Comparison of ENCODE assay signal across 5 cellular contexts in genomic region chr12:6494351-6494743, GRCh38. TPM values are rescaled to one million over a fixed set of nuclear protein-coding genes. Genes with fewer than 3 reads are reported as not detected.
A peak's percentile ranks its signal among the peaks of the same experiment; 100 is the strongest.
DNase-seq lines count a peak whose midpoint lies in the region; ATAC-seq and TF ChIP-seq lines count a peak whose summit lies in the region.

No MANE protein-coding gene starts in this region.

- H3K9me3 Mint-ChIP-seq in activated naive CD8-positive, alpha-beta T cell treated with anti-CD3 and anti-CD28 coated beads, Interleukin-2, amount 10 ng/mL, durations not matched to agents 7 days and 5 days, result no peaks in the 10 kb centered on the region
- H3K9me3 Mint-ChIP-seq in nephron, result no peaks in the 10 kb centered on the region

- TF ChIP-seq CTCF in nephron (IDR thresholded peaks at IDR 0.05; ENCODE audit: unreplicated experiment in 3 of 3), result no peak

- peak overlapping the region; percentile 91 for H3K4me3 ChIP-seq in Jurkat, Clone E6-1 (ENCODE audit: low read length)

- POLR2A ChIA-PET in activated naive CD8-positive, alpha-beta T cell treated with anti-CD3 and anti-CD28 coated beads, Interleukin-2, amount 10 ng/mL, durations not matched to agents 7 days and 5 days (lab: Charles Lee), result interaction anchor here (0.6 to 5.6 kb wide), 15 partner anchors 9 to 118 kb away, joined by 3 to 108 read pairs (median 3); partner anchors contain the start of genes GAPDH, NOP2 and VAMP1

- H3K4me3 Mint-ChIP-seq in activated naive CD8-positive, alpha-beta T cell treated with anti-CD3 and anti-CD28 coated beads, Interleukin-2, amount 10 ng/mL, durations not matched to agents 7 days and 5 days, result peak overlapping the region; percentile 96
- peak overlapping the region; percentile 89 to 97 (median 90) for H3K4me3 Mint-ChIP-seq in nephron

- DNase-seq in Jurkat, Clone E6-1 (ENCODE audit: low read depth, low spot score), result no peak
- no peak for DNase-seq in activated naive CD8-positive, alpha-beta T cell treated with anti-CD3 and anti-CD28 coated beads, Interleukin-2, amount 10 ng/mL, durations not matched to agents 7 days and 5 days
- DNase-seq in NCI-H345 treated with DMSO at 0.1 percent for 48 hours (lab: John Stamatoyannopoulos, UW; ENCODE audit: unreplicated experiment), result no peak

- no peaks in the 10 kb centered on the region for H3K27me3 Mint-ChIP-seq in activated naive CD8-positive, alpha-beta T cell treated with anti-CD3 and anti-CD28 coated beads, Interleukin-2, amount 10 ng/mL, durations not matched to agents 7 days and 5 days
- no peaks in the 10 kb centered on the region for H3K27me3 Mint-ChIP-seq in nephron (ENCODE audit: low read depth)

- ATAC-seq in activated naive CD8-positive, alpha-beta T cell treated with anti-CD3 and anti-CD28 coated beads, Interleukin-2, amount 10 ng/mL, durations not matched to agents 7 days and 5 days (ENCODE audit: low read depth), result peak; percentile 5
- ATAC-seq in HG03520 (IDR thresholded peaks at IDR 0.05; ENCODE audit: unreplicated experiment), result no peak

- peaks cover 28% of the 10 kb centered on the region for H3K4me1 Mint-ChIP-seq in activated naive CD8-positive, alpha-beta T cell treated with anti-CD3 and anti-CD28 coated beads, Interleukin-2, amount 10 ng/mL, durations not matched to agents 7 days and 5 days
- H3K4me1 Mint-ChIP-seq in nephron, result peaks cover 27% of the 10 kb centered on the region

- peak overlapping the region; percentile 97 for H3K27ac Mint-ChIP-seq in activated naive CD8-positive, alpha-beta T cell treated with anti-CD3 and anti-CD28 coated beads, Interleukin-2, amount 10 ng/mL, durations not matched to agents 7 days and 5 days
- H3K27ac Mint-ChIP-seq in nephron, result peak overlapping the region; percentile 97 to 99 (median 99)

- peaks cover 28% of the 10 kb centered on the region for H3K36me3 Mint-ChIP-seq in activated naive CD8-positive, alpha-beta T cell treated with anti-CD3 and anti-CD28 coated beads, Interleukin-2, amount 10 ng/mL, durations not matched to agents 7 days and 5 days
- H3K36me3 Mint-ChIP-seq in nephron (ENCODE audit: low read depth), result peaks cover 23% of the 10 kb centered on the region

RNA-seq across cellular contexts. Expression of gene NCAPD2, which starts 0.4 kb away (rescaled TPM):
- polyA plus RNA-seq in Jurkat, Clone E6-1 (2012; ENCODE audit: insufficient read depth, insufficient read length), result 88.5 TPM
- 100 to 1,000 TPM; 147 to 157 TPM for total RNA-seq in activated naive CD8-positive, alpha-beta T cell treated with anti-CD3 and anti-CD28 coated beads, Interleukin-2, amount 10 ng/mL, durations not matched to agents 7 days and 5 days

RNA-seq across cellular contexts. Expression of gene MRPL51, which starts 1.3 kb away (rescaled TPM):
- 450 TPM for polyA plus RNA-seq in Jurkat, Clone E6-1 (2012; ENCODE audit: insufficient read depth, insufficient read length)
- 100 to 1,000 TPM; 169 to 170 TPM for total RNA-seq in activated naive CD8-positive, alpha-beta T cell treated with anti-CD3 and anti-CD28 coated beads, Interleukin-2, amount 10 ng/mL, durations not matched to agents 7 days and 5 days

RNA-seq across cellular contexts. Expression of gene VAMP1, which starts 23.9 kb away (rescaled TPM):
- polyA plus RNA-seq in Jurkat, Clone E6-1 (2012; ENCODE audit: insufficient read depth, insufficient read length), result 26.8 TPM
- 10 to 100 TPM; 65.5 to 72.1 TPM for total RNA-seq in activated naive CD8-positive, alpha-beta T cell treated with anti-CD3 and anti-CD28 coated beads, Interleukin-2, amount 10 ng/mL, durations not matched to agents 7 days and 5 days

RNA-seq across cellular contexts. Expression of gene GAPDH, which starts 40.0 kb away (rescaled TPM):
- polyA plus RNA-seq in Jurkat, Clone E6-1 (2012; ENCODE audit: insufficient read depth, insufficient read length), result 5,274 TPM
- 1,000 to 10,000 TPM; 4,618 to 4,824 TPM for total RNA-seq in activated naive CD8-positive, alpha-beta T cell treated with anti-CD3 and anti-CD28 coated beads, Interleukin-2, amount 10 ng/mL, durations not matched to agents 7 days and 5 days

RNA-seq across cellular contexts. Expression of gene TAPBPL, which starts 42.5 kb away (rescaled TPM):
- polyA plus RNA-seq in Jurkat, Clone E6-1 (2012; ENCODE audit: insufficient read depth, insufficient read length), result 15.2 TPM
- total RNA-seq in activated naive CD8-positive, alpha-beta T cell treated with anti-CD3 and anti-CD28 coated beads, Interleukin-2, amount 10 ng/mL, durations not matched to agents 7 days and 5 days, result 10 to 100 TPM; 49.4 to 50.1 TPM
